ENCODE assay signal across 14 cellular contexts in genomic region chr2:121338281-121338680, GRCh38. TPM values are rescaled to one million over a fixed set of nuclear protein-coding genes. Genes with fewer than 3 reads are reported as not detected.
"Had no signal": no experiment of that assay in that cellular context is flagged by ENCODE, and none has a peak within 500 bp of the region (broad histone marks: within the 10 kb centered on the region; RNA-seq: fewer than 3 reads in every experiment).

No MANE protein-coding gene starts in this region.

- H3K27me3 Mint-ChIP-seq: activated CD4-positive, alpha-beta memory T cell treated with anti-CD3 and anti-CD28 coated beads, Interleukin-2, amount 10 ng/mL, durations not matched to agents 7 days and 5 days; activated CD4-positive, alpha-beta T cell treated with anti-CD3 and anti-CD28 coated beads for 36 hours had no signal

- H3K36me3 ChIP-seq: colonic mucosa had no signal

- H3K27me3 ChIP-seq: colonic mucosa, gastrocnemius medialis, tibial nerve had no signal

- H3K4me1 Mint-ChIP-seq: activated CD4-positive, alpha-beta T cell treated with anti-CD3 and anti-CD28 coated beads for 36 hours; mesothelial cell of epicardium; stimulated activated effector memory CD8-positive, alpha-beta T cell treated with anti-CD3 and anti-CD28 coated beads, Interleukin-12 subunit alpha, Interleukin-12 subunit beta, amount 100 ng/mL, for 72 hours had no signal

- H3K9me3 Mint-ChIP-seq: activated CD4-positive, alpha-beta memory T cell treated with anti-CD3 and anti-CD28 coated beads, Interleukin-2, amount 10 ng/mL, durations not matched to agents 7 days and 5 days; activated T-helper 1 cell treated with anti-CD3 and anti-CD28 coated beads, Interleukin-12 subunit alpha, Interleukin-12 subunit beta, Interleukin-2, Interleukin-4 antibody, amounts not matched to agents 30 ng/mL and 10 ng/mL and 1 ng/mL, durations not matched to agents 14 hours and 24 hours and 36 hours; mesothelial cell of epicardium; stimulated activated effector memory CD8-positive, alpha-beta T cell treated with anti-CD3 and anti-CD28 coated beads, Interleukin-12 subunit alpha, Interleukin-12 subunit beta, amount 100 ng/mL, for 72 hours had no signal

- H3K27ac ChIP-seq: colonic mucosa, gastrocnemius medialis, tibial nerve had no signal

- H3K4me3 ChIP-seq: colonic mucosa, gastrocnemius medialis, tibial nerve had no signal

- H3K27ac Mint-ChIP-seq: activated CD4-positive, alpha-beta memory T cell treated with anti-CD3 and anti-CD28 coated beads, Interleukin-2, amount 10 ng/mL, durations not matched to agents 7 days and 5 days; activated CD4-positive, alpha-beta T cell treated with anti-CD3 and anti-CD28 coated beads for 36 hours; activated T-helper 1 cell treated with anti-CD3 and anti-CD28 coated beads, Interleukin-12 subunit alpha, Interleukin-12 subunit beta, Interleukin-2, Interleukin-4 antibody, amounts not matched to agents 30 ng/mL and 10 ng/mL and 1 ng/mL, durations not matched to agents 14 hours and 24 hours and 36 hours; mesothelial cell of epicardium; stimulated activated effector memory CD8-positive, alpha-beta T cell treated with anti-CD3 and anti-CD28 coated beads, Interleukin-12 subunit alpha, Interleukin-12 subunit beta, amount 100 ng/mL, for 72 hours had no signal

- FAIRE-seq: astrocyte, small intestine had no signal

- ATAC-seq: activated CD4-positive, alpha-beta T cell treated with anti-CD3 and anti-CD28 coated beads for 36 hours; gastrocnemius medialis; stimulated activated effector memory CD8-positive, alpha-beta T cell treated with anti-CD3 and anti-CD28 coated beads, Interleukin-12 subunit alpha, Interleukin-12 subunit beta, amount 100 ng/mL, for 72 hours had no signal

- H3K9me3 ChIP-seq: colonic mucosa, gastrocnemius medialis, tibial nerve had no signal

- H3K4me1 ChIP-seq: tibial nerve had no signal

- DNase-seq: activated CD4-positive, alpha-beta memory T cell treated with anti-CD3 and anti-CD28 coated beads, Interleukin-2, amount 10 ng/mL, durations not matched to agents 7 days and 5 days; activated CD4-positive, alpha-beta T cell treated with anti-CD3 and anti-CD28 coated beads for 36 hours; activated naive CD4-positive, alpha-beta T cell treated with Interleukin-2 at 50 U/mL for 16 hours; colonic mucosa; effector CD4-positive, alpha-beta T cell; gastrocnemius medialis; kidney glomerular epithelial cell; small intestine; T1000 had no signal

- H3K4me3 Mint-ChIP-seq: activated CD4-positive, alpha-beta memory T cell treated with anti-CD3 and anti-CD28 coated beads, Interleukin-2, amount 10 ng/mL, durations not matched to agents 7 days and 5 days; activated CD4-positive, alpha-beta T cell treated with anti-CD3 and anti-CD28 coated beads for 36 hours; activated T-helper 1 cell treated with anti-CD3 and anti-CD28 coated beads, Interleukin-12 subunit alpha, Interleukin-12 subunit beta, Interleukin-2, Interleukin-4 antibody, amounts not matched to agents 30 ng/mL and 10 ng/mL and 1 ng/mL, durations not matched to agents 14 hours and 24 hours and 36 hours; mesothelial cell of epicardium; stimulated activated effector memory CD8-positive, alpha-beta T cell treated with anti-CD3 and anti-CD28 coated beads, Interleukin-12 subunit alpha, Interleukin-12 subunit beta, amount 100 ng/mL, for 72 hours had no signal

RNA-seq across cellular contexts. Expression of gene TFCP2L1, which starts 53.3 kb away (rescaled TPM):
- total RNA-seq: activated T-helper 1 cell treated with anti-CD3 and anti-CD28 coated beads, Interleukin-12 subunit alpha, Interleukin-12 subunit beta, Interleukin-2, Interleukin-4 antibody, amounts not matched to agents 30 ng/mL and 10 ng/mL and 1 ng/mL, durations not matched to agents 14 hours and 24 hours and 36 hours had no signal
